1 cellular context compared by ENCODE assay signal in genomic region chr2:87483093-87483492, GRCh38.
TF ChIP-seq lines count a peak whose summit lies in the region.

No MANE protein-coding gene starts in this region.

TF ChIP-seq in K562, 482 proteins besides CTCF, POLR2A, EP300 and RAD21:
- TF ChIP-seq L3MBTL2 (IDR thresholded peaks at IDR 0.05) (peak; percentile 37; the same call in 1 of the 2 replicates), E2F6 (IDR thresholded peaks at IDR 0.05; ENCODE audit: borderline replicate concordance in 1 of 2, extremely low read depth in 1 of 2, insufficient read depth in 1 of 2, insufficient read length in 1 of 2, low read depth in 1 of 2, low read length in 1 of 2, poor library complexity in 1 of 2, severe bottlenecking in 1 of 2) (peak in 1 of 2 experiments; percentile 11)
